In the genomic region with DNA sequence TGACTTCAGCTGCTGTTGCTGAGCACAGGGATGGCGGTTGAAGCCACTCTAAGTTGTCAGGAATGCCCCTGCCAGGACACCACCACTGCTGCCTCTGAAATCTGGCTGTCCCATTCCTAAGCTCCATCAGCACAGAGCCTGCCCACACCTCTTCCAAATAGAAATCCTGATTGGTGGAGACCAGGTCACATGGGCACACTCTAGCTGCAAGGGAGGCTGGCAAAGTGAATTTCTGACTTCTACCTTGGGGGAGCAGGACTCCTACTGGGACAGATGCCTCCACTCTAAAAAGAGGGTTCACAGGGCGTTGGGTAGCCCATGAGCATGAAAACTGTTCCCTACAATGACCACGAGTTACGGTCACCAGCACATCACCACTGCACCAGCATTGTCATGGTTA, we compare ENCODE assay signal across 29 cellular contexts.
"Had no signal": no experiment of that assay in that cellular context is flagged by ENCODE, and none has a peak within 500 bp of the region (broad histone marks: within the 10 kb centered on the region; RNA-seq: fewer than 3 reads in every experiment).

No MANE protein-coding gene starts in this region.

- H3K4me3 Mint-ChIP-seq: activated CD4-positive, alpha-beta memory T cell treated with anti-CD3 and anti-CD28 coated beads, Interleukin-2, amount 10 ng/mL, durations not matched to agents 7 days and 5 days; activated CD4-positive, alpha-beta T cell treated with anti-CD3 and anti-CD28 coated beads, Interleukin-2, amount 10 ng/mL, durations not matched to agents 7 days and 5 days; activated naive CD4-positive, alpha-beta T cell treated with anti-CD3 and anti-CD28 coated beads, Interleukin-2, amount 50 U/mL, for 24 hours; activated naive CD8-positive, alpha-beta T cell treated with anti-CD3 and anti-CD28 coated beads for 36 hours; activated naive CD8-positive, alpha-beta T cell treated with anti-CD3 and anti-CD28 coated beads, Interleukin-2, amount 50 U/mL, for 24 hours; activated T-cell treated with anti-CD3 and anti-CD28 coated beads, Interleukin-2, amount 50 U/mL, for 24 hours; activated T-cell treated with anti-CD3 and anti-CD28 coated beads, Interleukin-2, amount 50 U/mL, for 72 hours had no signal

- ATAC-seq: activated naive CD8-positive, alpha-beta T cell treated with anti-CD3 and anti-CD28 coated beads, Interleukin-2, amount 50 U/mL, for 24 hours; activated T-cell treated with anti-CD3 and anti-CD28 coated beads, Interleukin-2, amount 50 U/mL, for 72 hours; body of pancreas; gastroesophageal sphincter had no signal

- H3K27me3 Mint-ChIP-seq: activated naive CD4-positive, alpha-beta T cell treated with anti-CD3 and anti-CD28 coated beads, Interleukin-2, amount 50 U/mL, for 24 hours had no signal

- H3K9me3 Mint-ChIP-seq: activated naive CD4-positive, alpha-beta T cell treated with anti-CD3 and anti-CD28 coated beads, Interleukin-2, amount 50 U/mL, for 24 hours; activated T-cell treated with anti-CD3 and anti-CD28 coated beads, Interleukin-2, amount 50 U/mL, for 24 hours had no signal

- H3K27ac Mint-ChIP-seq: activated CD4-positive, alpha-beta memory T cell treated with anti-CD3 and anti-CD28 coated beads, Interleukin-2, amount 10 ng/mL, durations not matched to agents 7 days and 5 days; activated CD4-positive, alpha-beta T cell treated with anti-CD3 and anti-CD28 coated beads, Interleukin-2, amount 10 ng/mL, durations not matched to agents 7 days and 5 days; activated naive CD4-positive, alpha-beta T cell treated with anti-CD3 and anti-CD28 coated beads, Interleukin-2, amount 50 U/mL, for 24 hours; activated naive CD8-positive, alpha-beta T cell treated with anti-CD3 and anti-CD28 coated beads for 36 hours; activated naive CD8-positive, alpha-beta T cell treated with anti-CD3 and anti-CD28 coated beads, Interleukin-2, amount 50 U/mL, for 24 hours; activated T-cell treated with anti-CD3 and anti-CD28 coated beads, Interleukin-2, amount 50 U/mL, for 24 hours; activated T-cell treated with anti-CD3 and anti-CD28 coated beads, Interleukin-2, amount 50 U/mL, for 72 hours had no signal

- DNase-seq: activated CD4-positive, alpha-beta memory T cell treated with anti-CD3 and anti-CD28 coated beads, Interleukin-2, amount 10 ng/mL, durations not matched to agents 7 days and 5 days; activated CD4-positive, alpha-beta T cell treated with anti-CD3 and anti-CD28 coated beads for 1 hour; activated CD4-positive, alpha-beta T cell treated with anti-CD3 and anti-CD28 coated beads for 4 hours; activated CD4-positive, alpha-beta T cell treated with anti-CD3 and anti-CD28 coated beads, Interleukin-2, amount 10 ng/mL, durations not matched to agents 7 days and 5 days; activated CD4-positive, alpha-beta T cell treated with anti-CD3 and anti-CD28 coated beads, Interleukin-2, amount 50 U/mL, for 4 hours; activated CD8-positive, alpha-beta memory T cell treated with anti-CD3 and anti-CD28 coated beads, Interleukin-2, amount 50 U/mL, for 48 hours; activated gamma-delta T cell; activated naive CD4-positive, alpha-beta T cell; activated naive CD8-positive, alpha-beta T cell treated with anti-CD3 and anti-CD28 coated beads for 36 hours; activated naive CD8-positive, alpha-beta T cell treated with anti-CD3 and anti-CD28 coated beads, Interleukin-2, amount 50 U/mL, for 24 hours; activated T-cell treated with anti-CD3 and anti-CD28 coated beads for 4 hours; activated T-cell treated with anti-CD3 and anti-CD28 coated beads, Interleukin-2, amount 50 U/mL, for 24 hours; activated T-cell treated with anti-CD3 and anti-CD28 coated beads, Interleukin-2, amount 50 U/mL, for 72 hours; adrenal gland; amygdala; aorta; body of pancreas; caudate nucleus; cerebellar nuclear complex; colonic mucosa; effector CD8-positive, alpha-beta T cell; esophagus squamous epithelium; foreskin melanocyte; head of caudate nucleus; hippocampal formation; T-helper 2 cell had no signal

- H3K4me3 ChIP-seq: adrenal gland, body of pancreas, colonic mucosa, esophagus squamous epithelium, gastroesophageal sphincter had no signal

- H3K27ac ChIP-seq: adrenal gland, body of pancreas, colonic mucosa, epithelial cell of prostate, esophagus squamous epithelium, gastroesophageal sphincter had no signal

- H3K27me3 ChIP-seq: adrenal gland, body of pancreas, colonic mucosa, esophagus squamous epithelium, gastroesophageal sphincter had no signal

- H3K36me3 Mint-ChIP-seq: activated naive CD4-positive, alpha-beta T cell treated with anti-CD3 and anti-CD28 coated beads, Interleukin-2, amount 50 U/mL, for 24 hours had no signal

- H3K36me3 ChIP-seq: adrenal gland, colonic mucosa, esophagus squamous epithelium, gastroesophageal sphincter had no signal

- H3K9me3 ChIP-seq: adrenal gland, body of pancreas, colonic mucosa had no signal

- H3K4me1 ChIP-seq: adrenal gland, body of pancreas, colonic mucosa, esophagus squamous epithelium, gastroesophageal sphincter had no signal
